Comparison of ENCODE assay signal across 7 cellular contexts in genomic region chr6:27019651-27020552, GRCh38.
A peak's percentile ranks its signal among the peaks of the same experiment; 100 is the strongest.
DNase-seq lines count a peak whose midpoint lies in the region; ATAC-seq and TF ChIP-seq lines count a peak whose summit lies in the region.

No MANE protein-coding gene starts in this region.

- peak overlapping the region; percentile 93 for H3K27ac ChIP-seq in RWPE2 (ENCODE audit: poor library complexity, severe bottlenecking)
- peak overlapping the region; percentile 75 to 92 (median 85) for H3K27ac ChIP-seq in tibial nerve

- H3K9me3 Mint-ChIP-seq in activated naive CD8-positive, alpha-beta T cell treated with anti-CD3 and anti-CD28 coated beads for 36 hours = peaks cover 16% of the 10 kb centered on the region

- H3K4me1 Mint-ChIP-seq in activated naive CD8-positive, alpha-beta T cell treated with anti-CD3 and anti-CD28 coated beads for 36 hours = peaks cover 6% of the 10 kb centered on the region

- intact Hi-C loops in Right ventricle myocardium superior (cut with DNase I) = no loop called here

- peak in 1 of 2 donors; percentile 40 for TF ChIP-seq POLR2A in tibial nerve (IDR thresholded peaks at IDR 0.05)

- TF ChIP-seq EP300 in tibial nerve (IDR thresholded peaks at IDR 0.05) = peak in 1 of 2 donors; percentile 72

- WGBS in tibial nerve, 2 donors = 2 to 3% methylated on average over 54 to 58 of the region's 58 CpGs

- peak overlapping the region; percentile 82 for H3K4me3 Mint-ChIP-seq in activated naive CD8-positive, alpha-beta T cell treated with anti-CD3 and anti-CD28 coated beads for 36 hours

- TF ChIP-seq CTCF in RWPE2 (IDR thresholded peaks at IDR 0.05; ENCODE audit: poor library complexity, severe bottlenecking) (no peak), tibial nerve (IDR thresholded peaks at IDR 0.05) (no peak)

- H3K27me3 ChIP-seq in RWPE2 (ENCODE audit: insufficient read depth, poor library complexity, severe bottlenecking) (no peaks in the 10 kb centered on the region), tibial nerve (no peaks in the 10 kb centered on the region)

- H3K27me3 Mint-ChIP-seq in activated naive CD8-positive, alpha-beta T cell treated with anti-CD3 and anti-CD28 coated beads for 36 hours = peaks cover 14% of the 10 kb centered on the region

- H3K4me1 ChIP-seq in RWPE2 (ENCODE audit: insufficient read depth, poor library complexity, severe bottlenecking) (peaks cover 6% of the 10 kb centered on the region), tibial nerve (no peaks in the 10 kb centered on the region)

- H3K9me3 ChIP-seq in RWPE2 (ENCODE audit: severe bottlenecking) (peaks cover 6% of the 10 kb centered on the region), tibial nerve (peaks cover 0 to 24% (median 4%) of the 10 kb centered on the region in 4 donors)

- H3K36me3 ChIP-seq in RWPE2 (ENCODE audit: low read depth) = no peaks in the 10 kb centered on the region
- H3K36me3 ChIP-seq in tibial nerve = peaks cover 0 to 4% (median 0%) of the 10 kb centered on the region in 3 donors

- DNase-seq in HT1080 (ENCODE audit: low read depth) (peak; percentile 94), RWPE2 (ENCODE audit: low spot score) (peak; percentile 90), Right ventricle myocardium superior (peak; percentile 89), occipital lobe (lab: John Stamatoyannopoulos, UW) (peak; percentile 75), tibial nerve (ENCODE audit: low spot score in 2 of 2) (peak; percentile 70 to 77)
- peak; percentile 66 for DNase-seq in activated naive CD8-positive, alpha-beta T cell treated with anti-CD3 and anti-CD28 coated beads for 36 hours

- ATAC-seq in GM18520 (IDR thresholded peaks at IDR 0.05; ENCODE audit: unreplicated experiment) = peak; percentile 46
- ATAC-seq in RWPE2 (ENCODE audit: low read depth) = peak; percentile 90
- peak; percentile 99 for ATAC-seq in Right ventricle myocardium superior (ENCODE audit: poor library complexity)

- H3K4me3 ChIP-seq in RWPE2 (ENCODE audit: severe bottlenecking) = peak overlapping the region; percentile 64
- peak overlapping the region; percentile 45 to 80 (median 64) for H3K4me3 ChIP-seq in tibial nerve

- peaks cover 2% of the 10 kb centered on the region for H3K36me3 Mint-ChIP-seq in activated naive CD8-positive, alpha-beta T cell treated with anti-CD3 and anti-CD28 coated beads for 36 hours

- H3K27ac Mint-ChIP-seq in activated naive CD8-positive, alpha-beta T cell treated with anti-CD3 and anti-CD28 coated beads for 36 hours = peak overlapping the region; percentile 62

Comparison
In these comparisons a context has a peak if more than half of its experiments do, and no peak if none do; other contexts are left out.
1. Peak in every context shown above with its lines: DNase-seq, ATAC-seq, H3K4me3 ChIP-seq and H3K27ac ChIP-seq.
2. ATAC-seq: peak in every context shown above with its lines; median percentile 99 in Right ventricle myocardium superior; 90 in RWPE2; 46 in GM18520.